12 cellular contexts compared by ENCODE assay signal in genomic region chr10:30637881-30638467, GRCh38. TPM values are rescaled to one million over a fixed set of nuclear protein-coding genes. Genes with fewer than 3 reads are reported as not detected.
DNase-seq lines count a peak whose midpoint lies in the region; ATAC-seq, FAIRE-seq and TF ChIP-seq lines count a peak whose summit lies in the region.
"Had no signal": no experiment of that assay in that cellular context is flagged by ENCODE, and none has a peak within 500 bp of the region (broad histone marks: within the 10 kb centered on the region; RNA-seq: fewer than 3 reads in every experiment).

No MANE protein-coding gene starts in this region.

- H3K36me3 ChIP-seq in breast epithelium (no peaks in the 10 kb centered on the region), thoracic aorta (no peaks in the 10 kb centered on the region)
- H3K36me3 ChIP-seq: Peyer's patch, thyroid gland had no signal

- no peak overlapping the region for H3K4me3 Mint-ChIP-seq in MCF 10A (ENCODE audit: unreplicated experiment)
- H3K4me3 Mint-ChIP-seq: activated naive CD8-positive, alpha-beta T cell had no signal

- H3K4me1 ChIP-seq in breast epithelium (no peaks in the 10 kb centered on the region), thoracic aorta (ENCODE audit: control insufficient read depth in 1 of 2, low read depth in 2 of 2) (peaks cover 12 to 27% of the 10 kb centered on the region in 2 donors)
- H3K4me1 ChIP-seq: Peyer's patch, thyroid gland had no signal

- H3K27ac Mint-ChIP-seq in MCF 10A (ENCODE audit: low read depth, unreplicated experiment), result no peak overlapping the region
- H3K27ac Mint-ChIP-seq: activated naive CD8-positive, alpha-beta T cell had no signal

- H3K27me3 Mint-ChIP-seq in MCF 10A (ENCODE audit: insufficient read depth, unreplicated experiment), result no peaks in the 10 kb centered on the region

- H3K9me3 ChIP-seq in breast epithelium (no peaks in the 10 kb centered on the region), thoracic aorta (no peaks in the 10 kb centered on the region)
- H3K9me3 ChIP-seq: Peyer's patch, thyroid gland had no signal

- no peaks in the 10 kb centered on the region for H3K27me3 ChIP-seq in breast epithelium
- no peaks in the 10 kb centered on the region for H3K27me3 ChIP-seq in thoracic aorta (replicated peaks; ENCODE audit: insufficient read depth)
- H3K27me3 ChIP-seq: Peyer's patch, thyroid gland had no signal

- ATAC-seq in thoracic aorta (ENCODE audit: insufficient number of reproducible peaks, low FRiP score, low read depth) (peak; percentile 57), HG02870 (IDR thresholded peaks at IDR 0.05; ENCODE audit: unreplicated experiment) (no peak)
- ATAC-seq: sciatic nerve had no signal

- BruUV-seq in MCF 10A (replicated peaks; lab: Mats Ljungman, UMichigan), result no TSS peak

- POLR2A ChIA-PET in MCF 10A (lab: Yijun Ruan, JAX), result interaction anchor here (0.7 kb wide), 1 partner anchor 534 kb away, joined by 3 read pairs; no protein-coding TSS in a partner anchor

- H3K4me1 Mint-ChIP-seq in MCF 10A (ENCODE audit: insufficient read depth, unreplicated experiment), result peaks cover 12% of the 10 kb centered on the region

- H3K4me3 ChIP-seq in breast epithelium (no peak overlapping the region), thoracic aorta (no peak overlapping the region)
- H3K4me3 ChIP-seq: Peyer's patch, thyroid gland had no signal

- peak; percentile 89 for DNase-seq in MCF 10A (ENCODE audit: unreplicated experiment)
- DNase-seq in breast epithelium (ENCODE audit: low spot score in 2 of 2), result no peak
- DNase-seq in RCC 7860 (ENCODE audit: low spot score), result peak; percentile 89
- DNase-seq in fibroblast of gingiva (ENCODE audit: low read depth), result peak; percentile 79
- peak; percentile 63 for DNase-seq in thoracic aorta (ENCODE audit: low spot score)
- DNase-seq in C1 segment of cervical spinal cord (lab: John Stamatoyannopoulos, UW), result no peak
- DNase-seq in NCI-H1436 (lab: John Stamatoyannopoulos, UW), result no peak
- DNase-seq: Peyer's patch, thyroid gland had no signal

- TF ChIP-seq CTCF in MCF 10A (IDR thresholded peaks at IDR 0.05; ENCODE audit: unreplicated experiment) (no peak), breast epithelium (IDR thresholded peaks at IDR 0.05) (no peak), thoracic aorta (IDR thresholded peaks at IDR 0.05) (no peak)

- intact Hi-C loops in MCF 10A (cut with micrococcal nuclease) (no loop called here), breast epithelium (cut with DNase I; ENCODE audit: low total_unique reads) (no loop called here)

- H3K36me3 Mint-ChIP-seq in MCF 10A (ENCODE audit: insufficient read depth, unreplicated experiment), result peaks cover 9% of the 10 kb centered on the region
- H3K36me3 Mint-ChIP-seq: activated naive CD8-positive, alpha-beta T cell had no signal

- no peak for TF ChIP-seq POLR2A in breast epithelium (IDR thresholded peaks at IDR 0.05)

- no peak overlapping the region for H3K27ac ChIP-seq in breast epithelium
- peak overlapping the region in 1 of 2 donors; percentile 7 for H3K27ac ChIP-seq in thoracic aorta
- H3K27ac ChIP-seq: Peyer's patch, thyroid gland had no signal

- peak; percentile 82 for FAIRE-seq in RCC 7860 (lab: Jason Lieb, UNC)

- H3K9me3 Mint-ChIP-seq in MCF 10A (ENCODE audit: unreplicated experiment), result no peaks in the 10 kb centered on the region

- CTCF ChIA-PET in MCF 10A (lab: Yijun Ruan, JAX), result interaction anchor here (0.6 to 2.4 kb wide), 5 partner anchors 13 to 1327 kb away, joined by 3 to 12 read pairs (median 7); no protein-coding TSS in a partner anchor

RNA-seq across cellular contexts. Expression of gene LYZL2, which starts 8.4 kb away (rescaled TPM):
- total RNA-seq in MCF 10A (2022), result not detected in 2 replicates
- total RNA-seq in breast epithelium, result not detected
- not detected for total RNA-seq in thoracic aorta
- total RNA-seq: Peyer's patch, sciatic nerve, thyroid gland had no signal

Comparison
In these comparisons a context has a peak if more than half of its experiments do, and no peak if none do; other contexts are left out.
1. DNase-seq: peak in MCF 10A (single experiment), RCC 7860 (single experiment), fibroblast of gingiva (single experiment) and thoracic aorta (single experiment); none in breast epithelium (0 of 2), C1 segment of cervical spinal cord (0 of 14) and NCI-H1436 (single experiment).